Comparison of ENCODE assay signal across 16 cellular contexts in the genomic region with DNA sequence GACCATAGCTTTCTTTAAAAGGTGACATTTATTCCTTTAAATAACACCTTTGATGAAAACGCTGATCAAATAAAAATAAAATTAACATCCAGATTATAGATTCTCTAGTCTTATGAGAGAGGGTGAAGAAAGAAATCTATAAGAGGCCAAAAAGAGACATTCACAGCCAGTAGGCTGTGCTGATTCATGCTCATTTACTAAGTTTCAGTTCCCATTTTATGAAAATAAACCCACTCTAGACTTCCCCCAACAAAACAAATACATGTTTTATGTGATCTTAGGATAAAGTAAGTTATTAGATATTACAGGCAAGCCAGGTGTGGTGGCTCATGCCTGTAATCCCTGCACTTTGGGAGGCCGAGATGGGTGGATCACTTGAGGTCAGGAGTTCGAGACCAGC. TPM values are rescaled to one million over a fixed set of nuclear protein-coding genes. Genes with fewer than 3 reads are reported as not detected.
DNase-seq lines count a peak whose midpoint lies in the region; ATAC-seq and TF ChIP-seq lines count a peak whose summit lies in the region.
"Had no signal": no experiment of that assay in that cellular context is flagged by ENCODE, and none has a peak within 500 bp of the region (broad histone marks: within the 10 kb centered on the region; RNA-seq: fewer than 3 reads in every experiment).

No MANE protein-coding gene starts in this region.

- no peak overlapping the region for H3K4me3 Mint-ChIP-seq in glutamatergic neuron (ENCODE audit: unreplicated experiment)
- H3K4me3 Mint-ChIP-seq: activated CD4-positive, alpha-beta memory T cell treated with anti-CD3 and anti-CD28 coated beads for 36 hours; CD14-positive monocyte; central memory CD8-positive, alpha-beta T cell; mesothelial cell of epicardium had no signal

- TF ChIP-seq CTCF in glutamatergic neuron (IDR thresholded peaks at IDR 0.05; ENCODE audit: partially characterized antibody, unreplicated experiment), result no peak

- H3K27me3 Mint-ChIP-seq in glutamatergic neuron (ENCODE audit: unreplicated experiment), result peaks cover 3% of the 10 kb centered on the region
- H3K27me3 Mint-ChIP-seq: activated CD4-positive, alpha-beta memory T cell treated with anti-CD3 and anti-CD28 coated beads for 36 hours; central memory CD8-positive, alpha-beta T cell had no signal

- DNase-seq in SIG-M5 (lab: John Stamatoyannopoulos, UW), result peak; percentile 55
- no peak for DNase-seq in NCI-H1092 (lab: John Stamatoyannopoulos, UW)
- DNase-seq in glutamatergic neuron, result no peak
- DNase-seq: activated CD4-positive, alpha-beta memory T cell treated with anti-CD3 and anti-CD28 coated beads for 36 hours; activated naive CD4-positive, alpha-beta T cell; esophagus squamous epithelium; GDM1; stimulated activated naive CD8-positive, alpha-beta T cell treated with anti-CD3 and anti-CD28 coated beads, Interleukin-15, Interleukin-2, amounts not matched to agents 100 U/mL and 50 U/mL, for 24 hours had no signal

- H3K9me3 Mint-ChIP-seq in glutamatergic neuron (ENCODE audit: unreplicated experiment), result peaks cover 2% of the 10 kb centered on the region
- H3K9me3 Mint-ChIP-seq: central memory CD8-positive, alpha-beta T cell; mesothelial cell of epicardium had no signal

- ATAC-seq in GM18861 (IDR thresholded peaks at IDR 0.05; ENCODE audit: unreplicated experiment), result peak; percentile 88
- peak; percentile 94 for ATAC-seq in GM21576 (IDR thresholded peaks at IDR 0.05; ENCODE audit: unreplicated experiment)
- ATAC-seq in HG03342 (IDR thresholded peaks at IDR 0.05; ENCODE audit: unreplicated experiment), result peak; percentile 84
- ATAC-seq in HG03045 (IDR thresholded peaks at IDR 0.05; ENCODE audit: unreplicated experiment), result no peak
- ATAC-seq in SK-N-SH treated with all-trans-retinoic acid at 6 μM for 48 hours, result no peak
- ATAC-seq: stimulated activated naive CD8-positive, alpha-beta T cell treated with anti-CD3 and anti-CD28 coated beads, Interleukin-15, Interleukin-2, amounts not matched to agents 100 U/mL and 50 U/mL, for 24 hours had no signal

- no peaks in the 10 kb centered on the region for H3K36me3 Mint-ChIP-seq in glutamatergic neuron (ENCODE audit: unreplicated experiment)
- H3K36me3 Mint-ChIP-seq: activated CD4-positive, alpha-beta memory T cell treated with anti-CD3 and anti-CD28 coated beads for 36 hours; CD14-positive monocyte had no signal

- peaks cover 25% of the 10 kb centered on the region for H3K4me1 Mint-ChIP-seq in glutamatergic neuron (ENCODE audit: low read depth, unreplicated experiment)
- H3K4me1 Mint-ChIP-seq: CD14-positive monocyte; central memory CD8-positive, alpha-beta T cell had no signal

- no peak overlapping the region for H3K27ac Mint-ChIP-seq in glutamatergic neuron (ENCODE audit: unreplicated experiment)
- H3K27ac Mint-ChIP-seq: activated CD4-positive, alpha-beta memory T cell treated with anti-CD3 and anti-CD28 coated beads for 36 hours; CD14-positive monocyte; mesothelial cell of epicardium had no signal

TF ChIP-seq in SK-N-SH treated with all-trans-retinoic acid at 6 μM for 48 hours, 23 proteins besides CTCF, POLR2A, EP300 and RAD21:
- TF ChIP-seq ZNF565 (CRISPR knock-in tag; conservative IDR thresholded peaks at IDR 0.05; ENCODE audit: low read depth) (no peak), CSDC2 (CRISPR knock-in tag; IDR thresholded peaks at IDR 0.05) (no peak), ZNF70 (CRISPR knock-in tag; IDR thresholded peaks at IDR 0.05) (no peak), OSR1 (CRISPR knock-in tag; IDR thresholded peaks at IDR 0.05) (no peak), ZFP3 (CRISPR knock-in tag; IDR thresholded peaks at IDR 0.05) (no peak), TSHZ2 (CRISPR knock-in tag; IDR thresholded peaks at IDR 0.05) (no peak)

RNA-seq across cellular contexts. Expression of gene ESRRG, which starts 21.1 kb away (rescaled TPM):
- total RNA-seq in glutamatergic neuron (ENCODE audit: unreplicated experiment), result 9.0 TPM
- total RNA-seq: activated CD4-positive, alpha-beta memory T cell treated with anti-CD3 and anti-CD28 coated beads for 36 hours had no signal

Comparison
In these comparisons a context has a peak if more than half of its experiments do, and no peak if none do; other contexts are left out.
1. ATAC-seq: peak in GM18861 (single experiment), GM21576 (single experiment) and HG03342 (single experiment); none in HG03045 (single experiment) and SK-N-SH treated with all-trans-retinoic acid at 6 μM for 48 hours (single experiment).